1 cellular context compared by ENCODE assay signal in the genomic region with DNA sequence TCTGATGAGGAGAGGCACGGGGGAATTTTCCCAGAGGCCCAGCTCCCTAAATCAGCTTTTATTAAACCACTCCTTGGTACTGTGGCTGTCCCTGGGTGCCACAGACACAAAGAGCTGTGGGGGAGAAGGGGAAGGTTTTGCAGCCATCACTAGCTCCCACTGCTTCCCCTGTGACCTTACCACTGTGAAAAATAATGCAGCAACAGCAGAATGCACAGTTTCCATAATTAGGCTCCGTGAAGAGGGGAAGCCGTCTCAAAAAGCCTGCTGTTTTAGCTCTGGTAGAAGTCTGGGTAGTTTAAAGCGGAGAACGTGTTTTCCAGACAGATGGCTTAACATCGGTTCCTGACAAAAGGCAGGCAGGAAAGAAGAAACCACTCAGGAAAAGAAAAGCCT.
TF ChIP-seq lines count a peak whose summit lies in the region.

No MANE protein-coding gene starts in this region.

TF ChIP-seq in GM23338, 12 proteins besides CTCF, POLR2A, EP300 and RAD21 (continued from another document):
- TF ChIP-seq, protein P1, sequence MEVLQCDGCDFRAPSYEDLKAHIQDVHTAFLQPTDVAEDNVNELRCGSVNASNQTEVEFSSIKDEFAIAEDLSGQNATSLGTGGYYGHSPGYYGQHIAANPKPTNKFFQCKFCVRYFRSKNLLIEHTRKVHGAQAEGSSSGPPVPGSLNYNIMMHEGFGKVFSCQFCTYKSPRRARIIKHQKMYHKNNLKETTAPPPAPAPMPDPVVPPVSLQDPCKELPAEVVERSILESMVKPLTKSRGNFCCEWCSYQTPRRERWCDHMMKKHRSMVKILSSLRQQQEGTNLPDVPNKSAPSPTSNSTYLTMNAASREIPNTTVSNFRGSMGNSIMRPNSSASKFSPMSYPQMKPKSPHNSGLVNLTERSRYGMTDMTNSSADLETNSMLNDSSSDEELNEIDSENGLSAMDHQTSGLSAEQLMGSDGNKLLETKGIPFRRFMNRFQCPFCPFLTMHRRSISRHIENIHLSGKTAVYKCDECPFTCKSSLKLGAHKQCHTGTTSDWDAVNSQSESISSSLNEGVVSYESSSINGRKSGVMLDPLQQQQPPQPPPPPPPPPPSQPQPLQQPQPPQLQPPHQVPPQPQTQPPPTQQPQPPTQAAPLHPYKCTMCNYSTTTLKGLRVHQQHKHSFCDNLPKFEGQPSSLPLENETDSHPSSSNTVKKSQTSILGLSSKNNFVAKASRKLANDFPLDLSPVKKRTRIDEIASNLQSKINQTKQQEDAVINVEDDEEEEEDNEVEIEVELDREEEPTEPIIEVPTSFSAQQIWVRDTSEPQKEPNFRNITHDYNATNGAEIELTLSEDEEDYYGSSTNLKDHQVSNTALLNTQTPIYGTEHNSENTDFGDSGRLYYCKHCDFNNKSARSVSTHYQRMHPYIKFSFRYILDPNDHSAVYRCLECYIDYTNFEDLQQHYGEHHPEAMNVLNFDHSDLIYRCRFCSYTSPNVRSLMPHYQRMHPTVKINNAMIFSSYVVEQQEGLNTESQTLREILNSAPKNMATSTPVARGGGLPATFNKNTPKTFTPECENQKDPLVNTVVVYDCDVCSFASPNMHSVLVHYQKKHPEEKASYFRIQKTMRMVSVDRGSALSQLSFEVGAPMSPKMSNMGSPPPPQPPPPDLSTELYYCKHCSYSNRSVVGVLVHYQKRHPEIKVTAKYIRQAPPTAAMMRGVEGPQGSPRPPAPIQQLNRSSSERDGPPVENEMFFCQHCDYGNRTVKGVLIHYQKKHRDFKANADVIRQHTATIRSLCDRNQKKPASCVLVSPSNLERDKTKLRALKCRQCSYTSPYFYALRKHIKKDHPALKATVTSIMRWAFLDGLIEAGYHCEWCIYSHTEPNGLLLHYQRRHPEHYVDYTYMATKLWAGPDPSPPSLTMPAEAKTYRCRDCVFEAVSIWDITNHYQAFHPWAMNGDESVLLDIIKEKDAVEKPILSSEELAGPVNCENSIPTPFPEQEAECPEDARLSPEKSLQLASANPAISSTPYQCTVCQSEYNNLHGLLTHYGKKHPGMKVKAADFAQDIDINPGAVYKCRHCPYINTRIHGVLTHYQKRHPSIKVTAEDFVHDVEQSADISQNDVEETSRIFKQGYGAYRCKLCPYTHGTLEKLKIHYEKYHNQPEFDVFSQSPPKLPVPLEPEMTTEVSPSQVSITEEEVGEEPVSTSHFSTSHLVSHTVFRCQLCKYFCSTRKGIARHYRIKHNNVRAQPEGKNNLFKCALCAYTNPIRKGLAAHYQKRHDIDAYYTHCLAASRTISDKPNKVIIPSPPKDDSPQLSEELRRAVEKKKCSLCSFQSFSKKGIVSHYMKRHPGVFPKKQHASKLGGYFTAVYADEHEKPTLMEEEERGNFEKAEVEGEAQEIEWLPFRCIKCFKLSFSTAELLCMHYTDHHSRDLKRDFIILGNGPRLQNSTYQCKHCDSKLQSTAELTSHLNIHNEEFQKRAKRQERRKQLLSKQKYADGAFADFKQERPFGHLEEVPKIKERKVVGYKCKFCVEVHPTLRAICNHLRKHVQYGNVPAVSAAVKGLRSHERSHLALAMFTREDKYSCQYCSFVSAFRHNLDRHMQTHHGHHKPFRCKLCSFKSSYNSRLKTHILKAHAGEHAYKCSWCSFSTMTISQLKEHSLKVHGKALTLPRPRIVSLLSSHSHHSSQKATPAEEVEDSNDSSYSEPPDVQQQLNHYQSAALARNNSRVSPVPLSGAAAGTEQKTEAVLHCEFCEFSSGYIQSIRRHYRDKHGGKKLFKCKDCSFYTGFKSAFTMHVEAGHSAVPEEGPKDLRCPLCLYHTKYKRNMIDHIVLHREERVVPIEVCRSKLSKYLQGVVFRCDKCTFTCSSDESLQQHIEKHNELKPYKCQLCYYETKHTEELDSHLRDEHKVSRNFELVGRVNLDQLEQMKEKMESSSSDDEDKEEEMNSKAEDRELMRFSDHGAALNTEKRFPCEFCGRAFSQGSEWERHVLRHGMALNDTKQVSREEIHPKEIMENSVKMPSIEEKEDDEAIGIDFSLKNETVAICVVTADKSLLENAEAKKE (CRISPR knock-in tag; IDR thresholded peaks at IDR 0.05), result no peak
- TF ChIP-seq, protein P2, sequence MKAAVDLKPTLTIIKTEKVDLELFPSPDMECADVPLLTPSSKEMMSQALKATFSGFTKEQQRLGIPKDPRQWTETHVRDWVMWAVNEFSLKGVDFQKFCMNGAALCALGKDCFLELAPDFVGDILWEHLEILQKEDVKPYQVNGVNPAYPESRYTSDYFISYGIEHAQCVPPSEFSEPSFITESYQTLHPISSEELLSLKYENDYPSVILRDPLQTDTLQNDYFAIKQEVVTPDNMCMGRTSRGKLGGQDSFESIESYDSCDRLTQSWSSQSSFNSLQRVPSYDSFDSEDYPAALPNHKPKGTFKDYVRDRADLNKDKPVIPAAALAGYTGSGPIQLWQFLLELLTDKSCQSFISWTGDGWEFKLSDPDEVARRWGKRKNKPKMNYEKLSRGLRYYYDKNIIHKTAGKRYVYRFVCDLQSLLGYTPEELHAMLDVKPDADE (IDR thresholded peaks at IDR 0.05), result no peak
- no peak for TF ChIP-seq POLR2AphosphoS5 (IDR thresholded peaks at IDR 0.05; ENCODE audit: low read depth)
